1 cellular context compared by ENCODE assay signal in the genomic region with DNA sequence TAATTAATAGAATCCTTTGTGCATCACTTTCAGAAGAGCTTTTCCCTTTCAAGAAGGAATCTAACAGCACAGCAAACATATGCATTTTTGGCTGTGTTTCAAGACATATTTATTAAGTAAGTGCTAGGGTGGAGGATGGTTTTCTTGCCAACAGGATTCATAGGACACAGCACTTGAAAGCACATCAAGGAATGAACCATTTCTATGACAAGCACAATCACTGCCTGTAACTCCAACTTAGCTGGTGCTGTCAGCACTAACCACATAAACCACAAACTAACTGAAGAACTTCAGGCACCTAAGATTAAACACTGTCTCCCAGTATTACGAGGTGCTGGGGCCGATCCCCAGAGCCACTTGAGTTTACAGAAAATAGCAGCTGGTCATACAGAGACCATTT.
TF ChIP-seq lines count a peak whose summit lies in the region.

No MANE protein-coding gene starts in this region.

TF ChIP-seq in IMR-90, 13 proteins besides CTCF, POLR2A, EP300 and RAD21 (continued from another document):
- TF ChIP-seq, protein P1, sequence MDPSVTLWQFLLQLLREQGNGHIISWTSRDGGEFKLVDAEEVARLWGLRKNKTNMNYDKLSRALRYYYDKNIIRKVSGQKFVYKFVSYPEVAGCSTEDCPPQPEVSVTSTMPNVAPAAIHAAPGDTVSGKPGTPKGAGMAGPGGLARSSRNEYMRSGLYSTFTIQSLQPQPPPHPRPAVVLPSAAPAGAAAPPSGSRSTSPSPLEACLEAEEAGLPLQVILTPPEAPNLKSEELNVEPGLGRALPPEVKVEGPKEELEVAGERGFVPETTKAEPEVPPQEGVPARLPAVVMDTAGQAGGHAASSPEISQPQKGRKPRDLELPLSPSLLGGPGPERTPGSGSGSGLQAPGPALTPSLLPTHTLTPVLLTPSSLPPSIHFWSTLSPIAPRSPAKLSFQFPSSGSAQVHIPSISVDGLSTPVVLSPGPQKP (IDR thresholded peaks at IDR 0.05; ENCODE audit: borderline replicate concordance, low read depth, low read length) = no peak
- no peak for TF ChIP-seq CHD1 (IDR thresholded peaks at IDR 0.05; ENCODE audit: low read depth, low read length)
TF ChIP-seq in IMR-90: peak in this region for 0.
